14 cellular contexts compared by ENCODE assay signal in the genomic region with DNA sequence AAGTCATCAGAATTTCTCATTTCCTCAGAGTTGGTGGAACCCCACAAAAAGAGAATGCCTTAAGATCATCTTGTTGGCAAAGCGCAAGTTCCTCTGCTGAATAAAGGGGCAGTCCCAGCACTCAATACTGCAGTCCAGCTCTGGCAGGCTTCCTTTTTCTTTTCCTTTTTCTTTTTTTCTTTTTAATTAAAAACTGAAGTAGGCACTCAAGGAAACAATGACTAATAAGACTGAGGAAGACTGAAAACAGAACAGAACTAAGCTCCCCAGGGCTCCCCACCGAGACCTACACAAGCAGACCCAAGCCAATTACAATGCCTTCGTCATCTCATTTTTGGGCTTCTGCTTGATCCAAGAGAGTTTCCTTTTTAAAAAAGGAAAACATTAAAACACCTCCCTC.
DNase-seq lines count a peak whose midpoint lies in the region; ATAC-seq and TF ChIP-seq lines count a peak whose summit lies in the region.
"Had no signal": no experiment of that assay in that cellular context is flagged by ENCODE, and none has a peak within 500 bp of the region (broad histone marks: within the 10 kb centered on the region; RNA-seq: fewer than 3 reads in every experiment).

No MANE protein-coding gene starts in this region.

- H3K27me3 Mint-ChIP-seq in activated naive CD4-positive, alpha-beta T cell treated with anti-CD3 and anti-CD28 coated beads for 36 hours (ENCODE audit: low read depth), result no peaks in the 10 kb centered on the region
- no peaks in the 10 kb centered on the region for H3K27me3 Mint-ChIP-seq in activated B cell treated with CpG ODN at 0.5 μM for 24 hours
- H3K27me3 Mint-ChIP-seq in stimulated activated naive CD8-positive, alpha-beta T cell treated with anti-CD3 and anti-CD28 coated beads, Interleukin-15, Interleukin-2, amounts not matched to agents 100 ng/mL and 50 ng/mL, for 24 hours, result no peaks in the 10 kb centered on the region

- H3K27ac Mint-ChIP-seq in activated naive CD4-positive, alpha-beta T cell treated with anti-CD3 and anti-CD28 coated beads for 36 hours, result peak overlapping the region; percentile 39
- no peak overlapping the region for H3K27ac Mint-ChIP-seq in activated B cell treated with CpG ODN at 0.5 μM for 24 hours
- H3K27ac Mint-ChIP-seq in stimulated activated naive CD8-positive, alpha-beta T cell treated with anti-CD3 and anti-CD28 coated beads, Interleukin-15, Interleukin-2, amounts not matched to agents 100 ng/mL and 50 ng/mL, for 24 hours, result peak overlapping the region; percentile 91

- no peak overlapping the region for H3K4me3 Mint-ChIP-seq in activated naive CD4-positive, alpha-beta T cell treated with anti-CD3 and anti-CD28 coated beads for 36 hours
- H3K4me3 Mint-ChIP-seq in activated B cell treated with CpG ODN at 0.5 μM for 24 hours, result no peak overlapping the region
- H3K4me3 Mint-ChIP-seq in stimulated activated naive CD8-positive, alpha-beta T cell treated with anti-CD3 and anti-CD28 coated beads, Interleukin-15, Interleukin-2, amounts not matched to agents 100 ng/mL and 50 ng/mL, for 24 hours, result peak overlapping the region; percentile 47

- CTCF ChIA-PET in activated naive CD4-positive, alpha-beta T cell treated with anti-CD3 and anti-CD28 coated beads for 36 hours (lab: Charles Lee), result interaction anchor here (1.0 to 1.1 kb wide), 2 partner anchors 62 to 171 kb away, joined by 3 read pairs; no protein-coding TSS in a partner anchor
- CTCF ChIA-PET in activated B cell treated with CpG ODN at 0.5 μM for 24 hours (lab: Charles Lee), result interaction anchor here (0.6 to 1.2 kb wide), 3 partner anchors 142 to 427 kb away, joined by 3 to 4 read pairs (median 3); no protein-coding TSS in a partner anchor

- intact Hi-C loops in activated naive CD4-positive, alpha-beta T cell treated with anti-CD3 and anti-CD28 coated beads for 36 hours (cut with micrococcal nuclease), result loop anchor here (1.0 kb wide), 5 partner anchors 30 to 325 kb away; no protein-coding TSS in a partner anchor
- intact Hi-C loops in activated B cell treated with CpG ODN at 0.5 μM for 24 hours (cut with micrococcal nuclease), result loop anchor here (1.0 to 2.0 kb wide), 3 partner anchors 29 to 81 kb away; no protein-coding TSS in a partner anchor

- no peaks in the 10 kb centered on the region for H3K9me3 Mint-ChIP-seq in activated naive CD4-positive, alpha-beta T cell treated with anti-CD3 and anti-CD28 coated beads for 36 hours
- H3K9me3 Mint-ChIP-seq in activated B cell treated with CpG ODN at 0.5 μM for 24 hours, result no peaks in the 10 kb centered on the region
- no peaks in the 10 kb centered on the region for H3K9me3 Mint-ChIP-seq in stimulated activated naive CD8-positive, alpha-beta T cell treated with anti-CD3 and anti-CD28 coated beads, Interleukin-15, Interleukin-2, amounts not matched to agents 100 ng/mL and 50 ng/mL, for 24 hours

- peaks cover 24% of the 10 kb centered on the region for H3K36me3 Mint-ChIP-seq in activated naive CD4-positive, alpha-beta T cell treated with anti-CD3 and anti-CD28 coated beads for 36 hours (ENCODE audit: low read depth)
- H3K36me3 Mint-ChIP-seq in activated B cell treated with CpG ODN at 0.5 μM for 24 hours (ENCODE audit: low read depth), result peaks cover 19% of the 10 kb centered on the region
- H3K36me3 Mint-ChIP-seq in stimulated activated naive CD8-positive, alpha-beta T cell treated with anti-CD3 and anti-CD28 coated beads, Interleukin-15, Interleukin-2, amounts not matched to agents 100 ng/mL and 50 ng/mL, for 24 hours (ENCODE audit: low read depth), result peaks cover 36% of the 10 kb centered on the region

- ATAC-seq in activated B cell treated with CpG ODN at 0.5 μM for 24 hours (ENCODE audit: low read depth) (peak; percentile 75), GM19452 (IDR thresholded peaks at IDR 0.05; ENCODE audit: unreplicated experiment) (no peak)

- peaks cover 48% of the 10 kb centered on the region for H3K4me1 Mint-ChIP-seq in activated naive CD4-positive, alpha-beta T cell treated with anti-CD3 and anti-CD28 coated beads for 36 hours (ENCODE audit: low read depth)
- peaks cover 32% of the 10 kb centered on the region for H3K4me1 Mint-ChIP-seq in activated B cell treated with CpG ODN at 0.5 μM for 24 hours
- H3K4me1 Mint-ChIP-seq in stimulated activated naive CD8-positive, alpha-beta T cell treated with anti-CD3 and anti-CD28 coated beads, Interleukin-15, Interleukin-2, amounts not matched to agents 100 ng/mL and 50 ng/mL, for 24 hours (ENCODE audit: low read depth), result peaks cover 47% of the 10 kb centered on the region

- TF ChIP-seq CTCF in activated B cell treated with CpG ODN at 0.5 μM for 24 hours (IDR thresholded peaks at IDR 0.05), result no peak

- POLR2A ChIA-PET in activated B cell treated with CpG ODN at 0.5 μM for 24 hours (lab: Charles Lee), result interaction anchor here (0.6 to 1.1 kb wide), 2 partner anchors 41 to 46 kb away, joined by 5 read pairs; no protein-coding TSS in a partner anchor

- peak; percentile 41 for DNase-seq in activated naive CD4-positive, alpha-beta T cell treated with anti-CD3 and anti-CD28 coated beads for 36 hours
- no peak for DNase-seq in activated naive CD4-positive, alpha-beta T cell treated with anti-CD3 and anti-CD28 coated beads, Interleukin-2, amount 50 U/mL, for 16 hours
- DNase-seq in activated B cell treated with CpG ODN at 0.5 μM for 24 hours (no peak), fibroblast of the conjunctiva (ENCODE audit: low read depth) (peak; percentile 76), LoVo (ENCODE audit: low spot score) (no peak), NCI-H526 (lab: John Stamatoyannopoulos, UW) (no peak)
- DNase-seq: activated gamma-delta T cell treated with Interleukin-2 at 50 U/mL for 16 hours; effector memory CD4-positive, alpha-beta T cell; midbrain; NCI-H345; SJCRH30; upper lobe of left lung had no signal

Comparison
In these comparisons a context has a peak if more than half of its experiments do, and no peak if none do; other contexts are left out.
1. DNase-seq: peak in activated naive CD4-positive, alpha-beta T cell treated with anti-CD3 and anti-CD28 coated beads for 36 hours (single experiment) and fibroblast of the conjunctiva (single experiment); none in activated naive CD4-positive, alpha-beta T cell treated with anti-CD3 and anti-CD28 coated beads, Interleukin-2, amount 50 U/mL, for 16 hours (single experiment), activated B cell treated with CpG ODN at 0.5 μM for 24 hours (single experiment), LoVo (single experiment) and NCI-H526 (0 of 2).